8 cellular contexts compared by ENCODE assay signal in genomic region chr20:32336918-32337347, GRCh38. TPM values are rescaled to one million over a fixed set of nuclear protein-coding genes. Genes with fewer than 3 reads are reported as not detected.
A peak's percentile ranks its signal among the peaks of the same experiment; 100 is the strongest.
DNase-seq lines count a peak whose midpoint lies in the region; ATAC-seq and TF ChIP-seq lines count a peak whose summit lies in the region.

No MANE protein-coding gene starts in this region.

- DNase-seq in NCI-H2107 treated with DMSO at 0.1 percent for 48 hours (lab: John Stamatoyannopoulos, UW; ENCODE audit: unreplicated experiment) (peak; percentile 19), NCI-H2107 (lab: John Stamatoyannopoulos, UW) (no peak), NCI-H146 (lab: John Stamatoyannopoulos, UW) (peak; percentile 27), astrocyte of the spinal cord (ENCODE audit: low read depth, low spot score) (peak; percentile 42), lung microvascular endothelial cell (ENCODE audit: low read depth in 2 of 2) (peak; percentile 52 to 62), cortex of kidney (lab: John Stamatoyannopoulos, UW) (no peak)

- peak; percentile 72 for TF ChIP-seq CTCF in astrocyte of the spinal cord (IDR thresholded peaks at IDR 0.05; ENCODE audit: low read depth, low read length)

- ATAC-seq in GM21360 (IDR thresholded peaks at IDR 0.05; ENCODE audit: unreplicated experiment) (no peak), GM21367 (IDR thresholded peaks at IDR 0.05; ENCODE audit: unreplicated experiment) (no peak)

- no peak overlapping the region for H3K4me3 ChIP-seq in astrocyte of the spinal cord (ENCODE audit: low read depth, low read length)

- in situ Hi-C loops in astrocyte of the spinal cord (cut with HindIII; ENCODE audit: low sequenced_read_pairs), result no loop called here

RNA-seq across cellular contexts. Expression of gene ASXL1, which starts 21.2 kb away (rescaled TPM):
- 27.9 and 42.5 TPM in 2 replicates for total RNA-seq in lung microvascular endothelial cell

RNA-seq across cellular contexts. Expression of gene KIF3B, which starts 59.5 kb away (rescaled TPM):
- 20.7 and 22.6 TPM in 2 replicates for total RNA-seq in lung microvascular endothelial cell

Comparison
In these comparisons a context has a peak if more than half of its experiments do, and no peak if none do; other contexts are left out.
1. DNase-seq: peak in NCI-H2107 treated with DMSO at 0.1 percent for 48 hours (single experiment), NCI-H146 (single experiment), astrocyte of the spinal cord (single experiment) and lung microvascular endothelial cell (2 of 2); none in NCI-H2107 (single experiment) and cortex of kidney (single experiment).